In the genomic region with DNA sequence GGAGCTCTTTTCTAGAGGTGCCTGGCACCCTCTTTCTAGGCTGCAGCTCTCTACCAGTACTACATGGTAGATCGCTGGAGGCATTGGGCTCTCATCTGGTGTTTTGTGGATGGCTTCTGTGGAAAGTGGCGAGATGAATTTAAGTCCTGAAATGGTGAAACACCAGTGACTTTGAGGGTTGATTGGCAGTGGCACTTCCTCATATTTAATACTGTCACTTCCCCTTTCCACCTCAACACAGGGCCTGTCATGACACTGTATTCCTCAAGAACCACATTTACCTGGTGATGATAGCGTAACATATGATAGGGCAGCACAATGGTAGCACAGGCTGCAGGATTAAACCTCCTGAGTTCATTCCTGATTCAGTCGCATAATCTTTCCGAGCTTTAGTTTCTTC, we compare ENCODE assay signal across 23 cellular contexts.
DNase-seq lines count a peak whose midpoint lies in the region; ATAC-seq and TF ChIP-seq lines count a peak whose summit lies in the region.
"Had no signal": no experiment of that assay in that cellular context is flagged by ENCODE, and none has a peak within 500 bp of the region (broad histone marks: within the 10 kb centered on the region; RNA-seq: fewer than 3 reads in every experiment).

No MANE protein-coding gene starts in this region.

- H3K9me3 ChIP-seq in Karpas-422 (ENCODE audit: low read length) = no peaks in the 10 kb centered on the region
- H3K9me3 ChIP-seq in mucosa of descending colon = no peaks in the 10 kb centered on the region
- H3K9me3 ChIP-seq: esophagus squamous epithelium, MG63 had no signal

- H2AFZ ChIP-seq in Karpas-422 (ENCODE audit: low read length) = peak overlapping the region; percentile 64; the same call in 1 of the 2 replicates

- no peaks in the 10 kb centered on the region for H4K20me1 ChIP-seq in Karpas-422 (ENCODE audit: insufficient read depth, low read depth, low read length)

- peak overlapping the region; percentile 55 for H3K9ac ChIP-seq in Karpas-422 (ENCODE audit: low read length)

- peaks cover 12% of the 10 kb centered on the region; the same call in 1 of the 2 replicates for H3K36me3 ChIP-seq in Karpas-422 (ENCODE audit: insufficient read depth, low read length)
- H3K36me3 ChIP-seq in mucosa of descending colon (ENCODE audit: low read depth) = no peaks in the 10 kb centered on the region
- H3K36me3 ChIP-seq: MG63 had no signal

- no peak for TF ChIP-seq CTCF in mucosa of descending colon (IDR thresholded peaks at IDR 0.05)

- peak overlapping the region; percentile 51 for H3K4me3 ChIP-seq in Karpas-422 (ENCODE audit: low read length)
- no peak overlapping the region for H3K4me3 ChIP-seq in mucosa of descending colon
- H3K4me3 ChIP-seq: esophagus squamous epithelium, MG63, SK-N-MC, smooth muscle cell had no signal

- peaks cover 13% of the 10 kb centered on the region; the same call in 1 of the 2 replicates for H3K79me2 ChIP-seq in Karpas-422 (ENCODE audit: low read length)

- H3K27ac ChIP-seq in Karpas-422 (ENCODE audit: low read length) = peak overlapping the region; percentile 83
- H3K27ac ChIP-seq: esophagus squamous epithelium, SK-N-MC had no signal

- H3K9me2 ChIP-seq in Karpas-422 (replicated peaks; ENCODE audit: insufficient read depth, low read length) = no peaks in the 10 kb centered on the region

- H3K4me2 ChIP-seq in Karpas-422 (ENCODE audit: low read depth, low read length, poor library complexity, severe bottlenecking) = peak overlapping the region; percentile 72
- H3K4me2 ChIP-seq: smooth muscle cell had no signal

- intact Hi-C loops in mucosa of descending colon (cut with DNase I, micrococcal nuclease) = no loop called here

- ATAC-seq in mucosa of descending colon (peak; percentile 40), GM21447 (IDR thresholded peaks at IDR 0.05; ENCODE audit: unreplicated experiment) (no peak)
- ATAC-seq: activated naive CD8-positive, alpha-beta T cell treated with anti-CD3 and anti-CD28 coated beads, Interleukin-2, amount 50 U/mL, for 24 hours; CD8-positive, alpha-beta T cell; naive thymus-derived CD8-positive, alpha-beta T cell; stimulated activated naive CD8-positive, alpha-beta T cell treated with anti-CD3 and anti-CD28 coated beads, Interleukin-15, Interleukin-2, amounts not matched to agents 100 U/mL and 50 U/mL, for 24 hours; WTC11 had no signal

- H3K27me3 ChIP-seq in Karpas-422 (ENCODE audit: low read length) = no peaks in the 10 kb centered on the region
- H3K27me3 ChIP-seq: esophagus squamous epithelium, MG63 had no signal

- H3K4me1 ChIP-seq in Karpas-422 (ENCODE audit: low read length) = peaks cover 43% of the 10 kb centered on the region
- H3K4me1 ChIP-seq in mucosa of descending colon (ENCODE audit: low read depth) = no peaks in the 10 kb centered on the region
- H3K4me1 ChIP-seq: esophagus squamous epithelium had no signal

- peak; percentile 41 for DNase-seq in GF-D8 (lab: John Stamatoyannopoulos, UW)
- peak; percentile 89 for DNase-seq in Karpas-422
- DNase-seq in SIG-M5 (lab: John Stamatoyannopoulos, UW) = peak; percentile 22
- DNase-seq in mucosa of descending colon = no peak
- DNase-seq in HT-29 (ENCODE audit: low spot score) = no peak
- DNase-seq in DMS53 treated with DMSO at 0.1 percent for 48 hours (lab: John Stamatoyannopoulos, UW; ENCODE audit: unreplicated experiment) = no peak
- no peak for DNase-seq in iPS-NIHi7 (ENCODE audit: extremely low spot score)
- DNase-seq: activated CD4-positive, alpha-beta memory T cell treated with anti-CD3 and anti-CD28 coated beads, Interleukin-2, amount 10 ng/mL, durations not matched to agents 7 days and 5 days; activated effector memory CD4-positive, alpha-beta T cell treated with anti-CD3 and anti-CD28 coated beads, Interleukin-2, amount 50 U/mL, for 16 hours; activated naive CD8-positive, alpha-beta T cell treated with anti-CD3 and anti-CD28 coated beads, Interleukin-2, amount 50 U/mL, for 24 hours; CD8-positive, alpha-beta T cell; esophagus squamous epithelium; kidney glomerular epithelial cell; mesenchymal stem cell; MG63; naive thymus-derived CD8-positive, alpha-beta T cell; NCI-H187; NCI-H774; stimulated activated naive CD8-positive, alpha-beta T cell treated with anti-CD3 and anti-CD28 coated beads, Interleukin-15, Interleukin-2, amounts not matched to agents 100 U/mL and 50 U/mL, for 24 hours had no signal

Comparison
In these comparisons a context has a peak if more than half of its experiments do, and no peak if none do; other contexts are left out.
1. DNase-seq: peak in GF-D8 (single experiment), Karpas-422 (single experiment) and SIG-M5 (single experiment); none in mucosa of descending colon (0 of 3), HT-29 (single experiment), DMS53 treated with DMSO at 0.1 percent for 48 hours (single experiment) and iPS-NIHi7 (single experiment).